ENCODE assay signal across 9 cellular contexts in genomic region chr2:138948070-138948539, GRCh38.
DNase-seq lines count a peak whose midpoint lies in the region; ATAC-seq, FAIRE-seq and TF ChIP-seq lines count a peak whose summit lies in the region.
"Had no signal": no experiment of that assay in that cellular context is flagged by ENCODE, and none has a peak within 500 bp of the region (broad histone marks: within the 10 kb centered on the region; RNA-seq: fewer than 3 reads in every experiment).

No MANE protein-coding gene starts in this region.

- peak; percentile 97 for DNase-seq in amniotic epithelial cell (ENCODE audit: low read depth)
- peak in 1 of 6 donors; percentile 12 for DNase-seq in pancreas
- DNase-seq in OCI-M2 (lab: John Stamatoyannopoulos, UW; ENCODE audit: unreplicated experiment): no peak
- DNase-seq in D341Med (ENCODE audit: low spot score): no peak
- DNase-seq in ascending aorta (ENCODE audit: low spot score in 2 of 2): no peak
- DNase-seq in ureter (ENCODE audit: low spot score): no peak
- DNase-seq: colonic mucosa had no signal

- WGBS in pancreas, 2 donors: 0% methylated on average over 1 of the region's 1 CpG

- H3K9me3 ChIP-seq in pancreas: no peaks in the 10 kb centered on the region
- H3K9me3 ChIP-seq in ascending aorta: no peaks in the 10 kb centered on the region
- H3K9me3 ChIP-seq: colonic mucosa had no signal

- no peak overlapping the region for H3K27ac ChIP-seq in pancreas
- H3K27ac ChIP-seq in ascending aorta: no peak overlapping the region
- H3K27ac ChIP-seq: colonic mucosa had no signal

- no peak for FAIRE-seq in pancreas (lab: Jason Lieb, UNC)

- ATAC-seq in GM19025 (IDR thresholded peaks at IDR 0.05; ENCODE audit: low read depth, unreplicated experiment) (peak; percentile 72), HG03378 (IDR thresholded peaks at IDR 0.05; ENCODE audit: unreplicated experiment) (peak; percentile 95), pancreas (peak in 3 of 4 donors; percentile 36 to 55 (median 38))

- no peaks in the 10 kb centered on the region for H3K27me3 ChIP-seq in pancreas
- no peaks in the 10 kb centered on the region for H3K27me3 ChIP-seq in ascending aorta
- H3K27me3 ChIP-seq: colonic mucosa had no signal

- intact Hi-C loops in pancreas (cut with DNase I) (no loop called here), ascending aorta (cut with DNase I) (no loop called here)

- no peak overlapping the region for H3K4me3 ChIP-seq in pancreas
- no peak overlapping the region for H3K4me3 ChIP-seq in ascending aorta
- H3K4me3 ChIP-seq: colonic mucosa had no signal

- H3K4me1 ChIP-seq in pancreas: no peaks in the 10 kb centered on the region
- H3K4me1 ChIP-seq in ascending aorta: no peaks in the 10 kb centered on the region
- H3K4me1 ChIP-seq: colonic mucosa had no signal

- no peaks in the 10 kb centered on the region for H3K36me3 ChIP-seq in pancreas
- H3K36me3 ChIP-seq in ascending aorta: no peaks in the 10 kb centered on the region
- H3K36me3 ChIP-seq: colonic mucosa had no signal

- TF ChIP-seq CTCF in pancreas (IDR thresholded peaks at IDR 0.05) (no peak), ascending aorta (IDR thresholded peaks at IDR 0.05) (no peak)

Comparison
In these comparisons a context has a peak if more than half of its experiments do, and no peak if none do; other contexts are left out.
1. ATAC-seq: peak in every context shown above with its lines; median percentile 95 in HG03378; 72 in GM19025; 38 in pancreas.